ENCODE assay signal across 8 cellular contexts in the genomic region with DNA sequence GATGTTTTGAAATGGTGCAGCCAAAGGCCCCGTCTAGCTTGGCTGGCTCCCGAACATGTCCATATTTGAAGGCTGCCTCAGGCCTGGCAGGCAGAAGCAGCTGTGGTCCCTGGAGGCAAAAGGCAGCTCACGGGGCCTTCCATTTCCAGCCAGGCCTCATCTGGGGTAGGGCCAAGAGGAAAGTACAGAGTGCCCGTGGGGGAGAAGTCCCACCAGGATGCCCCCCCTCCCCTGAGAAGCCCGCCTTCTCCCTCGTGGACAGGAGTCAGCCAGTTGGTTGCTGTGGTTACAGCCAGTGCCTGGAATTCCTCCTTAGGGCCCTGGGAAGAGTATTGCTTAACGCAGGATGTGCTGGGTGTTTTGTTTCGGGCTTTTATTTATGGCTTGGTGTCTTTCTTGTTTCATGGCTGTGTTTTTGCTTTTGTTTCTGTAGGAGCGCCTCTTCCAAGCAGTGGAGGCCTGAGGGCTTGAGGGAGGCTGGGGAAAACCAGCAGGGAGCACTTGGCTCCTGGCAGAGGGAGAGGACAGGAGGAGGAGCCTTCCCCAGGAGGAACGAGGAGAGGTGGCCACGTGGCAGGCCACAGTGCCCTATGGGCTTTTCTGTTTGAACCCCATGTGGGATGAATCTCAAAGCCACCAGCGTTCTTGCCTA. TPM values are rescaled to one million over a fixed set of nuclear protein-coding genes. Genes with fewer than 3 reads are reported as not detected.
A peak's percentile ranks its signal among the peaks of the same experiment; 100 is the strongest.
DNase-seq lines count a peak whose midpoint lies in the region; ATAC-seq and TF ChIP-seq lines count a peak whose summit lies in the region.

No MANE protein-coding gene starts in this region.

- DNase-seq in NCI-H1092 (lab: John Stamatoyannopoulos, UW), result peak; percentile 5
- peak in 5 of 10 donors; percentile 54 to 72 (median 60) for DNase-seq in dorsolateral prefrontal cortex
- peak in 2 of 3 donors; percentile 34 to 55 for DNase-seq in right lobe of liver
- peak; percentile 96 to 97 for DNase-seq in suprapubic skin (ENCODE audit: low spot score in 2 of 2)
- no peak for DNase-seq in NCI-H345 treated with DMSO at 0.1 percent for 48 hours (lab: John Stamatoyannopoulos, UW; ENCODE audit: unreplicated experiment)

- TF ChIP-seq POLR2A in right lobe of liver (IDR thresholded peaks at IDR 0.05) (no peak), suprapubic skin (IDR thresholded peaks at IDR 0.05) (no peak)

- WGBS in right lobe of liver (ENCODE audit: insufficient coverage, low coverage, low lambda C conversion rate, missing lambda C conversion rate), result 71% methylated on average over 7 of the region's 12 CpGs
- WGBS in suprapubic skin, result 21% methylated on average over 12 of the region's 12 CpGs

- H3K4me1 ChIP-seq in right lobe of liver (no peaks in the 10 kb centered on the region), suprapubic skin (peaks cover 52% of the 10 kb centered on the region)

- TF ChIP-seq EP300 in suprapubic skin (IDR thresholded peaks at IDR 0.05), result no peak

- intact Hi-C loops in dorsolateral prefrontal cortex (cut with DNase I), result no loop called here
- intact Hi-C loops in right lobe of liver (cut with DNase I), result no loop called here

- TF ChIP-seq CTCF in dorsolateral prefrontal cortex (IDR thresholded peaks at IDR 0.05 in 54 of 56, conservative IDR thresholded peaks at IDR 0.05 in 2 of 56; ENCODE audit: low read depth in 1 of 56, partially characterized antibody in 56 of 56), result peak in 2 of 56 donors; percentile 11 to 18
- TF ChIP-seq CTCF in right lobe of liver (IDR thresholded peaks at IDR 0.05), result no peak
- TF ChIP-seq CTCF in suprapubic skin (IDR thresholded peaks at IDR 0.05), result no peak

- no peaks in the 10 kb centered on the region for H3K36me3 ChIP-seq in right lobe of liver
- H3K36me3 ChIP-seq in suprapubic skin, result peaks cover 28% of the 10 kb centered on the region

- H3K27ac ChIP-seq in dorsolateral prefrontal cortex (peak overlapping the region; percentile 84 to 100 (median 96)), right lobe of liver (peak overlapping the region in 2 of 3 donors; percentile 47 to 56), suprapubic skin (peak overlapping the region; percentile 92)

- peak; percentile 62 to 84 (median 73) for ATAC-seq in right lobe of liver
- ATAC-seq in HG02571 (IDR thresholded peaks at IDR 0.05; ENCODE audit: unreplicated experiment), result no peak
- no peak for ATAC-seq in HG02623 (IDR thresholded peaks at IDR 0.05; ENCODE audit: unreplicated experiment)
- no peak for ATAC-seq in GM21515 (IDR thresholded peaks at IDR 0.05; ENCODE audit: unreplicated experiment)

- H3K27me3 ChIP-seq in dorsolateral prefrontal cortex (no peaks in the 10 kb centered on the region), right lobe of liver (no peaks in the 10 kb centered on the region), suprapubic skin (no peaks in the 10 kb centered on the region)

- H3K9me3 ChIP-seq in right lobe of liver, result no peaks in the 10 kb centered on the region
- no peaks in the 10 kb centered on the region for H3K9me3 ChIP-seq in suprapubic skin

- H3K4me3 ChIP-seq in dorsolateral prefrontal cortex (peak overlapping the region in 2 of 59 donors; percentile 5 to 6), right lobe of liver (no peak overlapping the region), suprapubic skin (no peak overlapping the region)

RNA-seq across cellular contexts. Expression of a gene that starts 45.4 kb away (rescaled TPM):
- total RNA-seq in dorsolateral prefrontal cortex (10 to 100 TPM in 108 of 120 experiments, 1 to 10 TPM in 12; 7.0 to 62.9 (median 19.6) TPM), right lobe of liver (1 to 10 TPM in 5 of 6 experiments, under 1 TPM in 1; 0.81 to 2.5 (median 1.8) TPM), suprapubic skin (10 to 100 TPM; 17.9 to 29.3 (median 23.2) TPM)

Comparison
In these comparisons a context has a peak if more than half of its experiments do, and no peak if none do; other contexts are left out.
1. ATAC-seq: peak in right lobe of liver (4 of 4); none in HG02571 (single experiment), HG02623 (single experiment) and GM21515 (single experiment).
2. Peak in every context shown above with its lines, with median percentiles within 50 percentile points of each other: H3K27ac ChIP-seq.